ENCODE assay signal across 12 cellular contexts in genomic region chr3:182609575-182610156, GRCh38.
DNase-seq lines count a peak whose midpoint lies in the region; ATAC-seq and TF ChIP-seq lines count a peak whose summit lies in the region.
"Had no signal": no experiment of that assay in that cellular context is flagged by ENCODE, and none has a peak within 500 bp of the region (broad histone marks: within the 10 kb centered on the region; RNA-seq: fewer than 3 reads in every experiment).

No MANE protein-coding gene starts in this region.

- no peaks in the 10 kb centered on the region for H3K36me3 ChIP-seq in testis (ENCODE audit: low read depth, missing control alignments)
- H3K36me3 ChIP-seq: HAP-1 had no signal

- TF ChIP-seq POLR2A in testis (IDR thresholded peaks at IDR 0.05) = no peak

- no peaks in the 10 kb centered on the region for H3K9me3 ChIP-seq in testis
- H3K9me3 ChIP-seq: HAP-1 had no signal

- WGBS in testis, 2 donors = 63 to 65% methylated on average over 6 of the region's 6 CpGs

- no peaks in the 10 kb centered on the region for H3K4me1 ChIP-seq in testis
- H3K4me1 ChIP-seq: HAP-1 had no signal

- H3K27me3 ChIP-seq in testis = no peaks in the 10 kb centered on the region

- ATAC-seq in HG03520 (IDR thresholded peaks at IDR 0.05; ENCODE audit: unreplicated experiment) (no peak), GM19328 (IDR thresholded peaks at IDR 0.05; ENCODE audit: unreplicated experiment) (no peak)
- ATAC-seq: activated CD4-positive, CD25-positive, alpha-beta regulatory T cell treated with anti-CD3 and anti-CD28 coated beads, Interleukin-2, amount 50 U/mL, for 24 hours; activated T-cell treated with anti-CD3 and anti-CD28 coated beads, Interleukin-2, amount 50 U/mL, for 72 hours had no signal

- TF ChIP-seq CTCF in testis (IDR thresholded peaks at IDR 0.05) = no peak

- intact Hi-C loops in testis (cut with DNase I; ENCODE audit: low total_unique reads) = no loop called here

- DNase-seq in NCI-H2196 (lab: John Stamatoyannopoulos, UW; ENCODE audit: unreplicated experiment) = peak; percentile 48
- DNase-seq in NCI-H2196 treated with DMSO at 0.1 percent for 48 hours (lab: John Stamatoyannopoulos, UW; ENCODE audit: unreplicated experiment) = no peak
- DNase-seq in NCI-H345 (lab: John Stamatoyannopoulos, UW) = peak; percentile 86
- peak; percentile 80 for DNase-seq in epithelial cell of prostate (ENCODE audit: low read depth, low spot score)
- peak; percentile 21 for DNase-seq in testis
- DNase-seq in NAMALWA (ENCODE audit: low spot score) = no peak
- DNase-seq: activated T-cell treated with anti-CD3 and anti-CD28 coated beads, Interleukin-2, amount 50 U/mL, for 72 hours; stimulated activated CD4-positive, alpha-beta T cell treated with anti-CD3 and anti-CD28 coated beads, Interleukin-15, amount 100 ng/mL, for 24 hours had no signal

- no peak overlapping the region for H3K4me3 ChIP-seq in testis
- H3K4me3 ChIP-seq: HAP-1 had no signal

- peak overlapping the region; percentile 91 for H3K27ac ChIP-seq in epithelial cell of prostate
- H3K27ac ChIP-seq in testis = no peak overlapping the region

Comparison
In these comparisons a context has a peak if more than half of its experiments do, and no peak if none do; other contexts are left out.
1. DNase-seq: peak in NCI-H2196 (single experiment), NCI-H345 (single experiment), epithelial cell of prostate (single experiment) and testis (single experiment); none in NCI-H2196 treated with DMSO at 0.1 percent for 48 hours (single experiment) and NAMALWA (single experiment).